ENCODE assay signal across 1 cellular context in genomic region chr16:75464130-75464918, GRCh38.
TF ChIP-seq lines count a peak whose summit lies in the region.

TMEM170A (minus strand) TSS chr16:75464689; CDS start chr16:75464600, 89 bp downstream.

TF ChIP-seq in K562, 482 proteins besides CTCF, POLR2A, EP300 and RAD21 (continued from another document and continues in another):
- TF ChIP-seq, protein P1, sequence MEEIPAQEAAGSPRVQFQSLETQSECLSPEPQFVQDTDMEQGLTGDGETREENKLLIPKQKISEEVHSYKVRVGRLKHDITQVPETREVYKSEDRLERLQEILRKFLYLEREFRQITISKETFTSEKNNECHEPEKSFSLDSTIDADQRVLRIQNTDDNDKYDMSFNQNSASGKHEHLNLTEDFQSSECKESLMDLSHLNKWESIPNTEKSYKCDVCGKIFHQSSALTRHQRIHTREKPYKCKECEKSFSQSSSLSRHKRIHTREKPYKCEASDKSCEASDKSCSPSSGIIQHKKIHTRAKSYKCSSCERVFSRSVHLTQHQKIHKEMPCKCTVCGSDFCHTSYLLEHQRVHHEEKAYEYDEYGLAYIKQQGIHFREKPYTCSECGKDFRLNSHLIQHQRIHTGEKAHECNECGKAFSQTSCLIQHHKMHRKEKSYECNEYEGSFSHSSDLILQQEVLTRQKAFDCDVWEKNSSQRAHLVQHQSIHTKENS (CRISPR knock-in tag; IDR thresholded peaks at IDR 0.05) = no peak
- peak; percentile 52 for TF ChIP-seq U2AF1 (optimal IDR thresholded peaks at IDR 0.05; ENCODE audit: low read depth, low read length)
- no peak for TF ChIP-seq GATA2 (CRISPR knock-in tag; IDR thresholded peaks at IDR 0.05)
- no peak for TF ChIP-seq BDP1 (IDR thresholded peaks at IDR 0.05; ENCODE audit: insufficient read depth, insufficient read length)
- TF ChIP-seq ZNF764 (CRISPR knock-in tag; IDR thresholded peaks at IDR 0.05; ENCODE audit: low read depth) = peak; percentile 86
- TF ChIP-seq MEF2A (IDR thresholded peaks at IDR 0.05; ENCODE audit: control insufficient read depth, low read depth, low read length) = no peak
- TF ChIP-seq OTX1 (CRISPR knock-in tag; IDR thresholded peaks at IDR 0.05) = no peak
- TF ChIP-seq GABPA (tag; conservative IDR thresholded peaks at IDR 0.05; ENCODE audit: low read depth) = peak; percentile 52; the same call in 1 of the 2 replicates
- TF ChIP-seq SIN3B (IDR thresholded peaks at IDR 0.05; ENCODE audit: low read depth) = peak; percentile 39
- TF ChIP-seq TOE1 (IDR thresholded peaks at IDR 0.05; ENCODE audit: borderline replicate concordance) = peak; percentile 40; the same call in 1 of the 2 replicates
- TF ChIP-seq TOE1 (CRISPR knock-in tag; IDR thresholded peaks at IDR 0.05; ENCODE audit: borderline replicate concordance, low read depth) = no peak
- peak; percentile 73 for TF ChIP-seq FIP1L1 (IDR thresholded peaks at IDR 0.05; ENCODE audit: low read depth, low read length, poor library complexity, severe bottlenecking)
- TF ChIP-seq ZFPM2 (CRISPR knock-in tag; IDR thresholded peaks at IDR 0.05) = no peak
- TF ChIP-seq ZNF398 (CRISPR knock-in tag; IDR thresholded peaks at IDR 0.05) = no peak
- TF ChIP-seq MYNN (IDR thresholded peaks at IDR 0.05) = no peak
- no peak for TF ChIP-seq MYNN (CRISPR knock-in tag; IDR thresholded peaks at IDR 0.05)
- no peak for TF ChIP-seq CHCHD3 (CRISPR knock-in tag; IDR thresholded peaks at IDR 0.05)
- peak; percentile 44; the same call in 1 of the 2 replicates for TF ChIP-seq ZNF263 (CRISPR knock-in tag; IDR thresholded peaks at IDR 0.05; ENCODE audit: borderline replicate concordance)
- no peak for TF ChIP-seq HNRNPH1 (optimal IDR thresholded peaks at IDR 0.05; ENCODE audit: low read depth, low read length)
- no peak for TF ChIP-seq NELFE (IDR thresholded peaks at IDR 0.05; ENCODE audit: insufficient read depth, insufficient read length)
- no peak for TF ChIP-seq SRSF9 (IDR thresholded peaks at IDR 0.05; ENCODE audit: borderline replicate concordance, low read depth, low read length)
- TF ChIP-seq PML (IDR thresholded peaks at IDR 0.05; ENCODE audit: low read length) = peak; percentile 81; the same call in 1 of the 2 replicates
- no peak for TF ChIP-seq ZNF444 (CRISPR knock-in tag; IDR thresholded peaks at IDR 0.05)
- TF ChIP-seq SUPT5H (IDR thresholded peaks at IDR 0.05) = peak; percentile 97
- TF ChIP-seq FOXO4 (CRISPR knock-in tag; IDR thresholded peaks at IDR 0.05) = no peak
- peak; percentile 69 for TF ChIP-seq VEZF1 (CRISPR knock-in tag; IDR thresholded peaks at IDR 0.05)
- TF ChIP-seq FOXJ2 (tag; IDR thresholded peaks at IDR 0.05) = peak; percentile 44; the same call in 1 of the 2 replicates
- peak; percentile 82 for TF ChIP-seq ARID2 (IDR thresholded peaks at IDR 0.05)
- TF ChIP-seq ZC3H11A (IDR thresholded peaks at IDR 0.05; ENCODE audit: low read depth, low read length) = peak; percentile 55; the same call in 1 of the 2 replicates
- no peak for TF ChIP-seq SFPQ (IDR thresholded peaks at IDR 0.05; ENCODE audit: low read depth, low read length)
- TF ChIP-seq ZBED1 (IDR thresholded peaks at IDR 0.05) = no peak
- no peak; the same call in 1 of the 2 replicates for TF ChIP-seq ETV5 (CRISPR knock-in tag; IDR thresholded peaks at IDR 0.05; ENCODE audit: low read depth)
- TF ChIP-seq, protein P2, sequence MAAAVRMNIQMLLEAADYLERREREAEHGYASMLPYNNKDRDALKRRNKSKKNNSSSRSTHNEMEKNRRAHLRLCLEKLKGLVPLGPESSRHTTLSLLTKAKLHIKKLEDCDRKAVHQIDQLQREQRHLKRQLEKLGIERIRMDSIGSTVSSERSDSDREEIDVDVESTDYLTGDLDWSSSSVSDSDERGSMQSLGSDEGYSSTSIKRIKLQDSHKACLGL (CRISPR knock-in tag; IDR thresholded peaks at IDR 0.05; ENCODE audit: borderline replicate concordance, poor library complexity, severe bottlenecking) = no peak
- no peak for TF ChIP-seq HOXB6 (CRISPR knock-in tag; IDR thresholded peaks at IDR 0.05; ENCODE audit: borderline replicate concordance)
- TF ChIP-seq FOS (IDR thresholded peaks at IDR 0.05; ENCODE audit: extremely low read depth, insufficient read length) = peak; percentile 83
- TF ChIP-seq SOX6 (IDR thresholded peaks at IDR 0.05) = peak; percentile 61
- TF ChIP-seq MAZ (CRISPR knock-in tag; conservative IDR thresholded peaks at IDR 0.05 in 1 of 2, IDR thresholded peaks at IDR 0.05 in 1 of 2) = peak; percentile 63 to 89
- no peak for TF ChIP-seq BRD4 (IDR thresholded peaks at IDR 0.05)
- TF ChIP-seq BRCA1 (IDR thresholded peaks at IDR 0.05) = no peak
- no peak for TF ChIP-seq BRCA1 (CRISPR knock-in tag; IDR thresholded peaks at IDR 0.05)
- peak; percentile 82; the same call in 1 of the 2 replicates for TF ChIP-seq MBD2 (IDR thresholded peaks at IDR 0.05; ENCODE audit: borderline replicate concordance, low read depth)
- TF ChIP-seq ZEB2 (IDR thresholded peaks at IDR 0.05) = no peak
- no peak; the same call in none of the 2 replicates for TF ChIP-seq SMARCE1 (IDR thresholded peaks at IDR 0.05)
- TF ChIP-seq ZNF232 (CRISPR knock-in tag; IDR thresholded peaks at IDR 0.05) = no peak
- no peak for TF ChIP-seq PHB (CRISPR knock-in tag; IDR thresholded peaks at IDR 0.05)
- 0 out of 2 replicates have a peak, but pooled peaks have one; percentile 38 for TF ChIP-seq ZHX1 (conservative IDR thresholded peaks at IDR 0.05; ENCODE audit: low read length)
- TF ChIP-seq CREB1 (IDR thresholded peaks at IDR 0.05) = peak; percentile 81
- peak; percentile 91 for TF ChIP-seq CREB1 (CRISPR knock-in tag; IDR thresholded peaks at IDR 0.05)
- TF ChIP-seq MTA1 (IDR thresholded peaks at IDR 0.05; ENCODE audit: borderline replicate concordance) = no peak
- no peak for TF ChIP-seq ZNF445 (CRISPR knock-in tag; IDR thresholded peaks at IDR 0.05; ENCODE audit: low read depth)
- no peak; the same call in 1 of the 2 replicates for TF ChIP-seq NCOA6 (IDR thresholded peaks at IDR 0.05)
- TF ChIP-seq U2AF2 (optimal IDR thresholded peaks at IDR 0.05; ENCODE audit: low read depth, low read length) = no peak
- TF ChIP-seq RB1 (IDR thresholded peaks at IDR 0.05; ENCODE audit: low read depth) = peak; percentile 99
- 0 out of 2 replicates have a peak, but pooled peaks have one; percentile 56 for TF ChIP-seq ELF2 (CRISPR knock-in tag; IDR thresholded peaks at IDR 0.05)
- TF ChIP-seq MAFK (IDR thresholded peaks at IDR 0.05; ENCODE audit: low read length) = no peak
- TF ChIP-seq COPS2 (conservative IDR thresholded peaks at IDR 0.05) = no peak
- TF ChIP-seq SAFB (IDR thresholded peaks at IDR 0.05; ENCODE audit: borderline replicate concordance, low read depth, low read length) = peak; percentile 36; the same call in 1 of the 2 replicates
- TF ChIP-seq CSDE1 (IDR thresholded peaks at IDR 0.05) = no peak
- TF ChIP-seq, protein P3, sequence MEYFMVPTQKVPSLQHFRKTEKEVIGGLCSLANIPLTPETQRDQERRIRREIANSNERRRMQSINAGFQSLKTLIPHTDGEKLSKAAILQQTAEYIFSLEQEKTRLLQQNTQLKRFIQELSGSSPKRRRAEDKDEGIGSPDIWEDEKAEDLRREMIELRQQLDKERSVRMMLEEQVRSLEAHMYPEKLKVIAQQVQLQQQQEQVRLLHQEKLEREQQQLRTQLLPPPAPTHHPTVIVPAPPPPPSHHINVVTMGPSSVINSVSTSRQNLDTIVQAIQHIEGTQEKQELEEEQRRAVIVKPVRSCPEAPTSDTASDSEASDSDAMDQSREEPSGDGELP (CRISPR knock-in tag; IDR thresholded peaks at IDR 0.05; ENCODE audit: borderline replicate concordance) = peak; percentile 91
- no peak for TF ChIP-seq ZSCAN32 (CRISPR knock-in tag; IDR thresholded peaks at IDR 0.05)
- TF ChIP-seq CTBP1 (IDR thresholded peaks at IDR 0.05; ENCODE audit: borderline replicate concordance) = peak; percentile 95
- TF ChIP-seq FOXA3 (CRISPR knock-in tag; conservative IDR thresholded peaks at IDR 0.05 in 1 of 2, IDR thresholded peaks at IDR 0.05 in 1 of 2) = no peak
- no peak for TF ChIP-seq SRSF1 (IDR thresholded peaks at IDR 0.05; ENCODE audit: low read depth, low read length)
- TF ChIP-seq, protein P4, sequence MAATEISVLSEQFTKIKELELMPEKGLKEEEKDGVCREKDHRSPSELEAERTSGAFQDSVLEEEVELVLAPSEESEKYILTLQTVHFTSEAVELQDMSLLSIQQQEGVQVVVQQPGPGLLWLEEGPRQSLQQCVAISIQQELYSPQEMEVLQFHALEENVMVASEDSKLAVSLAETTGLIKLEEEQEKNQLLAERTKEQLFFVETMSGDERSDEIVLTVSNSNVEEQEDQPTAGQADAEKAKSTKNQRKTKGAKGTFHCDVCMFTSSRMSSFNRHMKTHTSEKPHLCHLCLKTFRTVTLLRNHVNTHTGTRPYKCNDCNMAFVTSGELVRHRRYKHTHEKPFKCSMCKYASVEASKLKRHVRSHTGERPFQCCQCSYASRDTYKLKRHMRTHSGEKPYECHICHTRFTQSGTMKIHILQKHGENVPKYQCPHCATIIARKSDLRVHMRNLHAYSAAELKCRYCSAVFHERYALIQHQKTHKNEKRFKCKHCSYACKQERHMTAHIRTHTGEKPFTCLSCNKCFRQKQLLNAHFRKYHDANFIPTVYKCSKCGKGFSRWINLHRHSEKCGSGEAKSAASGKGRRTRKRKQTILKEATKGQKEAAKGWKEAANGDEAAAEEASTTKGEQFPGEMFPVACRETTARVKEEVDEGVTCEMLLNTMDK (IDR thresholded peaks at IDR 0.05; ENCODE audit: borderline replicate concordance, insufficient read depth, low read depth, low read length, poor library complexity, severe bottlenecking) = peak; percentile 96
